ENCODE assay signal across 8 cellular contexts in the genomic region with DNA sequence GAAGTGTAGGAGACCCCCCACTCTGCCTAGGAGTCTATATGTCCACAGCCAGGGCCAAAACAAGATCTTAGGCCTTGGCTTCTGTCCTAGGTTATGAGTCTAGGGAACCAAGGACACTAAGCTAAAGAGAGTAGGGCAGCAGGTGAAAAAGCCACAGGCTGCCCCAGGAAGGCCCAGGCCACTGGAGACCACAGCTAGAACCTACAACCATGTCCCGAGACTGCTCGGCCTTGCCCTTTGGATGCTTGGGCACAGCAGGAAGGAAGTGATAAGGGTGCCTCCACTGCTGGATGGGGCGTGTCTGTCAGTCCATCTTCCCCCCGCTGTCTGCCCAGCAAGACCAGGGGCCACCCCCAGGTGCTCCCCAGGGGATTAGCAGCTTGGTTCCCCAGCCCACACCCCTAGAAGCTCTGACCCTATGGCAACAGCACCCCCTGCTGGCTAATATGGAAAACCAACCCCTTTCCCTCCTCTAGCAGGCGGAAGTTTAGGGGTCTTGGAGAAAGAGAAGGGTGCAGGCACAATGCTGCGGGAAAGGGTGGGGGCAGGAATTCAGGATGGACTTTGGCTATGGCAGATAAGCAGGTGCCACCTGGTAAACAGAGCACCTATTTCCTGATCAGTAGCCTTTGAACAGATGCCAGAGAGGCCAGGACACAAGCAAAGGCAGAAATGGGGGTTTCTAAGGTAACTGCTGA. TPM values are rescaled to one million over a fixed set of nuclear protein-coding genes. Genes with fewer than 3 reads are reported as not detected.
DNase-seq lines count a peak whose midpoint lies in the region; ATAC-seq lines count a peak whose summit lies in the region.

No MANE protein-coding gene starts in this region.

- no peak overlapping the region for H3K4me3 Mint-ChIP-seq in activated CD4-positive, alpha-beta T cell treated with anti-CD3 and anti-CD28 coated beads for 36 hours

- H3K36me3 Mint-ChIP-seq in activated CD4-positive, alpha-beta T cell treated with anti-CD3 and anti-CD28 coated beads for 36 hours (ENCODE audit: low read depth): no peaks in the 10 kb centered on the region

- no peak overlapping the region for H3K27ac Mint-ChIP-seq in activated CD4-positive, alpha-beta T cell treated with anti-CD3 and anti-CD28 coated beads for 36 hours

- peak; percentile 68 for DNase-seq in D341Med (ENCODE audit: low spot score)
- peak; percentile 41 for DNase-seq in NCI-H1105 (lab: John Stamatoyannopoulos, UW)
- peak; percentile 85 for DNase-seq in activated CD4-positive, alpha-beta T cell treated with anti-CD3 and anti-CD28 coated beads for 36 hours
- peak; percentile 84 for DNase-seq in dermis blood vessel endothelial cell
- DNase-seq in medulla oblongata (ENCODE audit: extremely low spot score): peak; percentile 91
- DNase-seq in stimulated activated CD8-positive, alpha-beta memory T cell treated with anti-CD3 and anti-CD28 coated beads, Interleukin-4, amount 100 ng/mL, for 24 hours (ENCODE audit: low read depth): peak; percentile 57

- POLR2A ChIA-PET in activated CD4-positive, alpha-beta T cell treated with anti-CD3 and anti-CD28 coated beads for 36 hours (lab: Charles Lee): interaction anchor here (0.7 to 8.1 kb wide), 6 partner anchors 8 to 115 kb away, joined by 3 to 116 read pairs (median 6); partner anchors contain the start of gene IRF1

- intact Hi-C loops in activated CD4-positive, alpha-beta T cell treated with anti-CD3 and anti-CD28 coated beads for 36 hours (cut with DNase I, micrococcal nuclease): loop anchor here (1.0 to 5.0 kb wide), 6 partner anchors 82 to 436 kb away; no protein-coding TSS in a partner anchor

- CTCF ChIA-PET in activated CD4-positive, alpha-beta T cell treated with anti-CD3 and anti-CD28 coated beads for 36 hours (lab: Charles Lee): interaction anchor here (0.6 to 10.3 kb wide), 44 partner anchors 8 to 923 kb away, joined by 3 to 308 read pairs (median 4); partner anchors contain the start of genes IRF1 and SLC22A5

- H3K4me1 Mint-ChIP-seq in activated CD4-positive, alpha-beta T cell treated with anti-CD3 and anti-CD28 coated beads for 36 hours: peaks cover 22% of the 10 kb centered on the region

- no peaks in the 10 kb centered on the region for H3K27me3 Mint-ChIP-seq in activated CD4-positive, alpha-beta T cell treated with anti-CD3 and anti-CD28 coated beads for 36 hours

- ATAC-seq in GM21786 (IDR thresholded peaks at IDR 0.05; ENCODE audit: unreplicated experiment) (peak; percentile 36), HG02981 (IDR thresholded peaks at IDR 0.05; ENCODE audit: unreplicated experiment) (no peak)
- peak; percentile 34 for ATAC-seq in activated CD4-positive, alpha-beta T cell treated with anti-CD3 and anti-CD28 coated beads for 36 hours

- H3K9me3 Mint-ChIP-seq in activated CD4-positive, alpha-beta T cell treated with anti-CD3 and anti-CD28 coated beads for 36 hours (ENCODE audit: low read depth): no peaks in the 10 kb centered on the region

RNA-seq across cellular contexts. Expression of gene IRF1, which starts 10.5 kb away (rescaled TPM):
- total RNA-seq in activated CD4-positive, alpha-beta T cell treated with anti-CD3 and anti-CD28 coated beads for 36 hours: 100 to 1,000 TPM; 121 to 130 TPM
- 26.4 TPM in 2 replicates for total RNA-seq in dermis blood vessel endothelial cell

RNA-seq across cellular contexts. Expression of gene IL5, which starts 42.2 kb away (rescaled TPM):
- total RNA-seq in activated CD4-positive, alpha-beta T cell treated with anti-CD3 and anti-CD28 coated beads for 36 hours: 1 to 10 TPM in 1 of 2 experiments, under 1 TPM in 1; 0.69 to 1.6 TPM
- total RNA-seq in dermis blood vessel endothelial cell: not detected in 2 replicates

RNA-seq across cellular contexts. Expression of gene RAD50, which starts 55.7 kb away (rescaled TPM):
- 10 to 100 TPM; 46.0 to 51.3 TPM for total RNA-seq in activated CD4-positive, alpha-beta T cell treated with anti-CD3 and anti-CD28 coated beads for 36 hours
- 12.6 and 22.0 TPM in 2 replicates for total RNA-seq in dermis blood vessel endothelial cell

Comparison
In these comparisons a context has a peak if more than half of its experiments do, and no peak if none do; other contexts are left out.
1. DNase-seq: peak in every context shown above with its lines; median percentile 91 in medulla oblongata; 85 in activated CD4-positive, alpha-beta T cell treated with anti-CD3 and anti-CD28 coated beads for 36 hours; 84 in dermis blood vessel endothelial cell; 68 in D341Med; 57 in stimulated activated CD8-positive, alpha-beta memory T cell treated with anti-CD3 and anti-CD28 coated beads, Interleukin-4, amount 100 ng/mL, for 24 hours; 41 in NCI-H1105.